Comparison of ENCODE assay signal across 20 cellular contexts in genomic region chr19:49781394-49781793, GRCh38. TPM values are rescaled to one million over a fixed set of nuclear protein-coding genes. Genes with fewer than 3 reads are reported as not detected.
A peak's percentile ranks its signal among the peaks of the same experiment; 100 is the strongest.
DNase-seq lines count a peak whose midpoint lies in the region; ATAC-seq and TF ChIP-seq lines count a peak whose summit lies in the region.
"Had no signal": no experiment of that assay in that cellular context is flagged by ENCODE, and none has a peak within 500 bp of the region (broad histone marks: within the 10 kb centered on the region; RNA-seq: fewer than 3 reads in every experiment).

No MANE protein-coding gene starts in this region.

- H3K9ac ChIP-seq in BLaER1: no peak overlapping the region

- H3K4me3 Mint-ChIP-seq in GM23338 (no peak overlapping the region), neural crest cell (no peak overlapping the region)
- H3K4me3 Mint-ChIP-seq in dendritic cell treated with granulocyte-macrophage colony-stimulating factor and Interleukin-4, amounts not matched to agents 40 ng/mL and 50 ng/mL, for 4 days: peak overlapping the region; percentile 78
- H3K4me3 Mint-ChIP-seq: activated T-cell treated with anti-CD3 and anti-CD28 coated beads, Interleukin-2, amount 50 U/mL, for 72 hours; effector memory CD8-positive, alpha-beta T cell had no signal

- H3K79me2 ChIP-seq in GM23338 (replicated peaks; ENCODE audit: insufficient read depth) (peaks cover 4% of the 10 kb centered on the region; the same call in 1 of the 2 replicates), osteoblast (ENCODE audit: insufficient read depth, low read length) (peaks cover 51% of the 10 kb centered on the region)

- peak; percentile 22; the same call in 2 of the 3 replicates for ATAC-seq in GM23338
- no peak for ATAC-seq in GM18861 (IDR thresholded peaks at IDR 0.05; ENCODE audit: unreplicated experiment)
- ATAC-seq: activated T-cell treated with anti-CD3 and anti-CD28 coated beads, Interleukin-2, amount 50 U/mL, for 72 hours; effector memory CD8-positive, alpha-beta T cell; PC-3 had no signal

- H3K27ac ChIP-seq in BLaER1: peak overlapping the region; percentile 22; the same call in 1 of the 2 replicates
- peak overlapping the region; percentile 39; the same call in 1 of the 2 replicates for H3K27ac ChIP-seq in GM23338 (ENCODE audit: low read depth)
- H3K27ac ChIP-seq in osteoblast (ENCODE audit: low read depth, low read length): no peak overlapping the region
- H3K27ac ChIP-seq: suprapubic skin had no signal

- peaks cover 9% of the 10 kb centered on the region for H3K4me1 Mint-ChIP-seq in GM23338
- peaks cover 61% of the 10 kb centered on the region for H3K4me1 Mint-ChIP-seq in dendritic cell treated with granulocyte-macrophage colony-stimulating factor and Interleukin-4, amounts not matched to agents 40 ng/mL and 50 ng/mL, for 4 days (ENCODE audit: low read depth)
- H3K4me1 Mint-ChIP-seq in neural crest cell: peaks cover 5% of the 10 kb centered on the region

- no peaks in the 10 kb centered on the region for H3K9me2 ChIP-seq in GM23338 (ENCODE audit: insufficient read depth)

- intact Hi-C loops in dendritic cell treated with granulocyte-macrophage colony-stimulating factor and Interleukin-4, amounts not matched to agents 40 ng/mL and 50 ng/mL, for 4 days (cut with micrococcal nuclease): loop anchor here (2.0 kb wide), 1 partner anchor 65 kb away; no protein-coding TSS in a partner anchor

- H3K27me3 Mint-ChIP-seq in GM23338 (ENCODE audit: insufficient read depth, low read depth, poor library complexity): peaks cover 6% of the 10 kb centered on the region
- H3K27me3 Mint-ChIP-seq in dendritic cell treated with granulocyte-macrophage colony-stimulating factor and Interleukin-4, amounts not matched to agents 40 ng/mL and 50 ng/mL, for 4 days: no peaks in the 10 kb centered on the region
- no peaks in the 10 kb centered on the region for H3K27me3 Mint-ChIP-seq in neural crest cell (ENCODE audit: low read depth)
- H3K27me3 Mint-ChIP-seq: effector memory CD8-positive, alpha-beta T cell had no signal

- H3K9me3 Mint-ChIP-seq in GM23338: no peaks in the 10 kb centered on the region; the same call in 2 of the 3 replicates
- H3K9me3 Mint-ChIP-seq in dendritic cell treated with granulocyte-macrophage colony-stimulating factor and Interleukin-4, amounts not matched to agents 40 ng/mL and 50 ng/mL, for 4 days: no peaks in the 10 kb centered on the region
- no peaks in the 10 kb centered on the region for H3K9me3 Mint-ChIP-seq in neural crest cell
- H3K9me3 Mint-ChIP-seq: activated T-cell treated with anti-CD3 and anti-CD28 coated beads, Interleukin-2, amount 50 U/mL, for 72 hours; effector memory CD8-positive, alpha-beta T cell had no signal

- no peak for TF ChIP-seq CTCF in GM23338 (conservative IDR thresholded peaks at IDR 0.05; ENCODE audit: low read depth in 2 of 2)
- no peak for TF ChIP-seq CTCF in neural crest cell (conservative IDR thresholded peaks at IDR 0.05)
- TF ChIP-seq CTCF in osteoblast (IDR thresholded peaks at IDR 0.05; ENCODE audit: extremely low read depth, low read depth, low read length): no peak

- H3K4me2 ChIP-seq in BLaER1 (no peak overlapping the region), GM23338 (no peak overlapping the region), osteoblast (ENCODE audit: insufficient read depth, low read length) (no peak overlapping the region)

- H3K27ac Mint-ChIP-seq in GM23338: peak overlapping the region; percentile 42
- peak overlapping the region; percentile 96 for H3K27ac Mint-ChIP-seq in dendritic cell treated with granulocyte-macrophage colony-stimulating factor and Interleukin-4, amounts not matched to agents 40 ng/mL and 50 ng/mL, for 4 days
- H3K27ac Mint-ChIP-seq in neural crest cell (ENCODE audit: unreplicated experiment): peak overlapping the region; percentile 97

- H2AFZ ChIP-seq in GM23338: no peak overlapping the region
- H2AFZ ChIP-seq in osteoblast (ENCODE audit: low read length): no peak overlapping the region

- H3K36me3 Mint-ChIP-seq in GM23338 (ENCODE audit: low read depth) (peaks cover 30% of the 10 kb centered on the region), neural crest cell (ENCODE audit: low read depth) (peaks cover 21% of the 10 kb centered on the region)
- peaks cover 67% of the 10 kb centered on the region for H3K36me3 Mint-ChIP-seq in dendritic cell treated with granulocyte-macrophage colony-stimulating factor and Interleukin-4, amounts not matched to agents 40 ng/mL and 50 ng/mL, for 4 days (ENCODE audit: low read depth)

- no peak for DNase-seq in GM23338 (ENCODE audit: low spot score)
- no peak for DNase-seq in neural crest cell (ENCODE audit: low read depth, low spot score)
- DNase-seq in NCI-H748 treated with DMSO at 0.1 percent for 48 hours (lab: John Stamatoyannopoulos, UW): no peak
- DNase-seq in osteoblast (ENCODE audit: insufficient read length, low spot score, missing footprints): no peak
- DNase-seq: activated T-cell treated with anti-CD3 and anti-CD28 coated beads, Interleukin-2, amount 50 U/mL, for 72 hours; adrenal gland; effector memory CD8-positive, alpha-beta T cell; GF-D8; hypothalamus; kidney glomerular epithelial cell; midbrain; NCI-H2081; NCI-H524 treated with DMSO at 0.1 percent for 48 hours; PC-3; stimulated activated CD4-positive, alpha-beta T cell treated with anti-CD3 and anti-CD28 coated beads, Interleukin-2, amount 100 ng/mL, for 48 hours had no signal

- H3K4me1 ChIP-seq in BLaER1: peaks cover 9% of the 10 kb centered on the region; the same call in 1 of the 2 replicates
- no peaks in the 10 kb centered on the region for H3K4me1 ChIP-seq in GM23338 (ENCODE audit: insufficient read depth)
- H3K4me1 ChIP-seq in osteoblast (ENCODE audit: insufficient read depth, low read length): peaks cover 4% of the 10 kb centered on the region

- peaks cover 57% of the 10 kb centered on the region for H3K36me3 ChIP-seq in BLaER1
- H3K36me3 ChIP-seq in GM23338 (ENCODE audit: insufficient read depth): peaks cover 11% of the 10 kb centered on the region; the same call in 1 of the 2 replicates
- peaks cover 33% of the 10 kb centered on the region for H3K36me3 ChIP-seq in osteoblast (ENCODE audit: insufficient read depth, low read length)

- H4K20me1 ChIP-seq in BLaER1: peaks cover 24% of the 10 kb centered on the region; the same call in 1 of the 2 replicates
- peaks cover 4% of the 10 kb centered on the region; the same call in 1 of the 2 replicates for H4K20me1 ChIP-seq in GM23338 (replicated peaks; ENCODE audit: insufficient read depth)
- H4K20me1 ChIP-seq in osteoblast (ENCODE audit: insufficient read depth, low read length): peaks cover 32% of the 10 kb centered on the region

- no peaks in the 10 kb centered on the region for H3K9me3 ChIP-seq in BLaER1
- H3K9me3 ChIP-seq in osteoblast (ENCODE audit: low read depth, low read length): no peaks in the 10 kb centered on the region
- H3K9me3 ChIP-seq: adrenal gland, suprapubic skin had no signal

- no peaks in the 10 kb centered on the region for H3F3A ChIP-seq in GM23338 (replicated peaks; ENCODE audit: low read depth)

- H3K27me3 ChIP-seq in BLaER1 (no peaks in the 10 kb centered on the region), GM23338 (ENCODE audit: insufficient read depth) (no peaks in the 10 kb centered on the region), osteoblast (ENCODE audit: insufficient read depth, low read length) (no peaks in the 10 kb centered on the region)
- H3K27me3 ChIP-seq: adrenal gland, suprapubic skin had no signal

- H3K4me3 ChIP-seq in BLaER1 (no peak overlapping the region), GM23338 (no peak overlapping the region), osteoblast (ENCODE audit: insufficient read depth, low read length) (no peak overlapping the region)
- H3K4me3 ChIP-seq: adrenal gland, suprapubic skin had no signal

TF ChIP-seq in GM23338, 12 proteins besides CTCF, POLR2A, EP300 and RAD21:
- TF ChIP-seq POLR2AphosphoS5 (IDR thresholded peaks at IDR 0.05; ENCODE audit: low read depth): no peak
- TF ChIP-seq CREB1 (CRISPR knock-in tag; IDR thresholded peaks at IDR 0.05; ENCODE audit: low read depth): no peak

RNA-seq across cellular contexts. Expression of gene AP2A1, which starts 14.6 kb away (rescaled TPM):
- total RNA-seq in GM23338 (2014; rRNA removed; shearing (Covaris generic)): 110 and 129 TPM in 2 replicates
- polyA plus RNA-seq in GM23338 (2016; fragmentation: Nextera tagmentation; extraction: Ambion mirVana): 34.1 and 37.2 TPM in 2 replicates
- 96.7 and 102 TPM in 2 replicates for total RNA-seq in neural crest cell
- 93.1 and 98.1 TPM in 2 replicates for total RNA-seq in osteoblast

RNA-seq across cellular contexts. Expression of gene TSKS, which starts 18.3 kb away (rescaled TPM):
- total RNA-seq in GM23338 (2014; rRNA removed; shearing (Covaris generic)): not detected in 2 replicates
- polyA plus RNA-seq in GM23338 (2016; fragmentation: Nextera tagmentation; extraction: Ambion mirVana): 0.82 and 0.99 TPM in 2 replicates
- total RNA-seq in neural crest cell (not detected in 2 replicates), osteoblast (not detected in 2 replicates)
- total RNA-seq: osteocyte, PC-3 had no signal

RNA-seq across cellular contexts. Expression of gene FUZ, which starts 31.7 kb away (rescaled TPM):
- total RNA-seq in GM23338 (2014; rRNA removed; shearing (Covaris generic)): 25.7 and 34.8 TPM in 2 replicates
- polyA plus RNA-seq in GM23338 (2016; fragmentation: Nextera tagmentation; extraction: Ambion mirVana): 24.3 TPM in 2 replicates
- total RNA-seq in neural crest cell (37.5 and 38.0 TPM in 2 replicates), osteoblast (18.6 and 29.7 TPM in 2 replicates)

RNA-seq across cellular contexts. Expression of gene MED25, which starts 36.7 kb away (rescaled TPM):
- 47.1 and 58.6 TPM in 2 replicates for total RNA-seq in GM23338 (2014; rRNA removed; shearing (Covaris generic))
- polyA plus RNA-seq in GM23338 (2016; fragmentation: Nextera tagmentation; extraction: Ambion mirVana): 45.6 and 46.4 TPM in 2 replicates
- 80.8 and 85.4 TPM in 2 replicates for total RNA-seq in neural crest cell
- total RNA-seq in osteoblast: 19.5 and 20.9 TPM in 2 replicates

Comparison
In these comparisons a context has a peak if more than half of its experiments do, and no peak if none do; other contexts are left out.
1. H3K27ac Mint-ChIP-seq: peak in every context shown above with its lines; median percentile 97 in neural crest cell; 96 in dendritic cell treated with granulocyte-macrophage colony-stimulating factor and Interleukin-4, amounts not matched to agents 40 ng/mL and 50 ng/mL, for 4 days; 42 in GM23338.